8 cellular contexts compared by ENCODE assay signal in genomic region chr12:109052097-109052414, GRCh38. TPM values are rescaled to one million over a fixed set of nuclear protein-coding genes. Genes with fewer than 3 reads are reported as not detected.
DNase-seq lines count a peak whose midpoint lies in the region; TF ChIP-seq lines count a peak whose summit lies in the region.

No MANE protein-coding gene starts in this region.

- no peaks in the 10 kb centered on the region for H4K20me1 ChIP-seq in GM23248 (ENCODE audit: insufficient read depth)

- CTCF ChIA-PET in GM10248 (lab: Yijun Ruan, JAX): interaction anchor here (0.9 to 1.5 kb wide), 4 partner anchors 18 to 101 kb away, joined by 3 to 5 read pairs (median 3); no protein-coding TSS in a partner anchor

- POLR2A ChIA-PET in GM10248 (lab: Yijun Ruan, JAX): no interaction called here

- H3K4me3 ChIP-seq in GM23248: peak overlapping the region; percentile 92
- peak overlapping the region; percentile 96 for H3K4me3 ChIP-seq in WI38 (ENCODE audit: low read depth, low read length)
- H3K4me3 ChIP-seq in skeletal muscle tissue (ENCODE audit: low read length in 3 of 3): peak overlapping the region; percentile 81 to 96 (median 92)

- peak overlapping the region; percentile 100 for H2AFZ ChIP-seq in GM23248

- peak overlapping the region; percentile 67 for H3K4me3 Mint-ChIP-seq in glutamatergic neuron (ENCODE audit: unreplicated experiment)

- in situ Hi-C loops in GM23248 (cut with MboI): no loop called here

- peak overlapping the region; percentile 92 for H3K4me2 ChIP-seq in GM23248 (ENCODE audit: unreplicated experiment)

- H3K4me1 Mint-ChIP-seq in glutamatergic neuron (ENCODE audit: low read depth, unreplicated experiment): no peaks in the 10 kb centered on the region

- H3K9me3 ChIP-seq in GM23248 (ENCODE audit: low read depth) (no peaks in the 10 kb centered on the region), skeletal muscle tissue (ENCODE audit: control insufficient read depth in 3 of 3, low read length in 3 of 3) (no peaks in the 10 kb centered on the region)

- H3K79me2 ChIP-seq in GM23248 (ENCODE audit: insufficient read depth): peaks cover 22% of the 10 kb centered on the region

- no peaks in the 10 kb centered on the region for H3K27me3 ChIP-seq in GM23248 (replicated peaks; ENCODE audit: insufficient read depth)
- H3K27me3 ChIP-seq in skeletal muscle tissue (ENCODE audit: control insufficient read depth in 3 of 3, insufficient read depth in 3 of 3, low read length in 3 of 3): no peaks in the 10 kb centered on the region

- 2 to 4% methylated on average over 6 of the region's 6 CpGs for WGBS in GM23248 (ENCODE audit: low coverage in 1 of 2, low lambda C conversion rate in 2 of 2, missing lambda C conversion rate in 2 of 2), 2 experiments

- no peak overlapping the region for H3K27ac Mint-ChIP-seq in glutamatergic neuron (ENCODE audit: unreplicated experiment)

- H3K9me3 Mint-ChIP-seq in glutamatergic neuron (ENCODE audit: unreplicated experiment): peaks cover 5% of the 10 kb centered on the region

- no peaks in the 10 kb centered on the region for H3F3A ChIP-seq in GM23248 (ENCODE audit: insufficient read depth)

- DNase-seq in GM23248: no peak
- DNase-seq in glutamatergic neuron: no peak
- no peak for DNase-seq in NCI-H187 (lab: John Stamatoyannopoulos, UW)
- DNase-seq in DMS153 treated with DMSO at 0.1 percent for 48 hours (lab: John Stamatoyannopoulos, UW; ENCODE audit: unreplicated experiment): no peak
- DNase-seq in GM10248 (ENCODE audit: extremely low spot score): no peak
- no peak for DNase-seq in NCI-H82 (lab: John Stamatoyannopoulos, UW)

- H3K4me1 ChIP-seq in GM23248 (ENCODE audit: insufficient read depth) (peaks cover 12% of the 10 kb centered on the region; the same call in 1 of the 2 replicates), skeletal muscle tissue (ENCODE audit: control insufficient read depth in 3 of 3, insufficient read depth in 3 of 3, low read length in 3 of 3) (peaks cover 12 to 18% (median 14%) of the 10 kb centered on the region in 3 donors)

- H3K9ac ChIP-seq in GM23248 (peak overlapping the region; percentile 88), skeletal muscle tissue (ENCODE audit: low read depth in 1 of 3, low read length in 3 of 3) (peak overlapping the region; percentile 91 to 96 (median 93))

- no peaks in the 10 kb centered on the region for H3K36me3 ChIP-seq in GM23248 (ENCODE audit: low read depth)
- H3K36me3 ChIP-seq in skeletal muscle tissue (ENCODE audit: control insufficient read depth in 3 of 3, insufficient read depth in 3 of 3, low read length in 3 of 3): peaks cover 0 to 3% (median 0%) of the 10 kb centered on the region in 3 donors

- H3K27me3 Mint-ChIP-seq in glutamatergic neuron (ENCODE audit: unreplicated experiment): no peaks in the 10 kb centered on the region

- no peaks in the 10 kb centered on the region for H3K36me3 Mint-ChIP-seq in glutamatergic neuron (ENCODE audit: unreplicated experiment)

- H3K27ac ChIP-seq in GM23248: no peak overlapping the region
- peak overlapping the region; percentile 84 for H3K27ac ChIP-seq in skeletal muscle tissue (ENCODE audit: low read depth, low read length)

- TF ChIP-seq CTCF in WI38 (IDR thresholded peaks at IDR 0.05; ENCODE audit: low read depth, low read length) (no peak), glutamatergic neuron (IDR thresholded peaks at IDR 0.05; ENCODE audit: partially characterized antibody, unreplicated experiment) (no peak), GM10248 (IDR thresholded peaks at IDR 0.05; ENCODE audit: control extremely low read depth, extremely low read depth, low read depth, missing control alignments) (no peak)

- H3K9me2 ChIP-seq in GM23248 (ENCODE audit: insufficient read depth): no peaks in the 10 kb centered on the region

RNA-seq across cellular contexts. Expression of gene USP30, which starts 0.3 kb away (rescaled TPM):
- total RNA-seq in GM23248 (2014; rRNA removed; shearing (Covaris generic)): 7.5 and 8.5 TPM in 2 replicates
- 6.5 and 7.0 TPM in 2 replicates for polyA plus RNA-seq in GM23248 (2016; fragmentation: Nextera tagmentation; extraction: Ambion mirVana)
- total RNA-seq in glutamatergic neuron (ENCODE audit: unreplicated experiment) (14.4 TPM), skeletal muscle tissue (12.0 TPM)

RNA-seq across cellular contexts. Expression of gene SVOP, which starts 31.2 kb away (rescaled TPM):
- total RNA-seq in GM23248 (2014; rRNA removed; shearing (Covaris generic)): not detected in 2 replicates
- polyA plus RNA-seq in GM23248 (2016; fragmentation: Nextera tagmentation; extraction: Ambion mirVana): not detected in 2 replicates
- total RNA-seq in glutamatergic neuron (ENCODE audit: unreplicated experiment) (79.3 TPM), skeletal muscle tissue (under 0.01 TPM)

RNA-seq across cellular contexts. Expression of gene ALKBH2, which starts 41.2 kb away (rescaled TPM):
- 5.8 and 14.8 TPM in 2 replicates for total RNA-seq in GM23248 (2014; rRNA removed; shearing (Covaris generic))
- polyA plus RNA-seq in GM23248 (2016; fragmentation: Nextera tagmentation; extraction: Ambion mirVana): 20.4 and 22.5 TPM in 2 replicates
- total RNA-seq in glutamatergic neuron (ENCODE audit: unreplicated experiment): 16.4 TPM
- total RNA-seq in skeletal muscle tissue: 20.4 TPM

RNA-seq across cellular contexts. Expression of gene UNG, which starts 45.3 kb away (rescaled TPM):
- total RNA-seq in GM23248 (2014; rRNA removed; shearing (Covaris generic)): 27.3 and 38.6 TPM in 2 replicates
- polyA plus RNA-seq in GM23248 (2016; fragmentation: Nextera tagmentation; extraction: Ambion mirVana): 32.7 and 36.6 TPM in 2 replicates
- total RNA-seq in glutamatergic neuron (ENCODE audit: unreplicated experiment) (32.4 TPM), skeletal muscle tissue (25.6 TPM)

Comparison
In these comparisons a context has a peak if more than half of its experiments do, and no peak if none do; other contexts are left out.
1. RNA of gene SVOP, which starts 31.2 kb away (total RNA-seq): 79.3 TPM in glutamatergic neuron (single experiment); not detected in GM23248 and under 0.01 TPM in skeletal muscle tissue (single experiment); every median in the first group is over 10 times any median in the second.
2. Peak in every context shown above with its lines, with median percentiles within 50 percentile points of each other: H3K4me3 ChIP-seq.